11 cellular contexts compared by ENCODE assay signal in genomic region chr9:88777498-88778312, GRCh38.
DNase-seq lines count a peak whose midpoint lies in the region; ATAC-seq and TF ChIP-seq lines count a peak whose summit lies in the region.
"Had no signal": no experiment of that assay in that cellular context is flagged by ENCODE, and none has a peak within 500 bp of the region (broad histone marks: within the 10 kb centered on the region; RNA-seq: fewer than 3 reads in every experiment).

No MANE protein-coding gene starts in this region.

- H3K27ac ChIP-seq in MM.1S (ENCODE audit: low read length) (peak overlapping the region; percentile 48; the same call in 1 of the 2 replicates), mammary epithelial cell (ENCODE audit: insufficient read depth, low read depth, low read length) (peak overlapping the region; percentile 83), mesenchymal stem cell (ENCODE audit: low read length, poor library complexity, severe bottlenecking) (peak overlapping the region; percentile 89)
- H3K27ac ChIP-seq: parathyroid adenoma had no signal

- H4K20me1 ChIP-seq in MM.1S (ENCODE audit: insufficient read depth, low read length) (no peaks in the 10 kb centered on the region), mammary epithelial cell (ENCODE audit: insufficient read depth, low read length) (no peaks in the 10 kb centered on the region)

- no peaks in the 10 kb centered on the region for H3K9me2 ChIP-seq in MM.1S (replicated peaks; ENCODE audit: insufficient read depth, low read length)

- peak overlapping the region; percentile 99 for H2BK120ac ChIP-seq in mesenchymal stem cell (ENCODE audit: low read depth, low read length)

- intact Hi-C loops in mammary epithelial cell (cut with micrococcal nuclease), result no loop called here

- H3K9me3 ChIP-seq in MM.1S (replicated peaks; ENCODE audit: insufficient read depth, low read length) (no peaks in the 10 kb centered on the region), mammary epithelial cell (replicated peaks; ENCODE audit: insufficient read depth, low read length) (no peaks in the 10 kb centered on the region), mesenchymal stem cell (ENCODE audit: control insufficient read depth, low read length) (no peaks in the 10 kb centered on the region)
- H3K9me3 ChIP-seq: Caco-2 had no signal

- TF ChIP-seq CTCF in MM.1S (IDR thresholded peaks at IDR 0.05; ENCODE audit: low read length) (no peak), mammary epithelial cell (conservative IDR thresholded peaks at IDR 0.05 in 1 of 2, IDR thresholded peaks at IDR 0.05 in 1 of 2; ENCODE audit: extremely low read depth in 1 of 2, insufficient read depth in 1 of 2, low read depth in 1 of 2, low read length in 2 of 2) (no peak)

- peak overlapping the region in 1 of 2 experiments; percentile 84 for H3K14ac ChIP-seq in mesenchymal stem cell (ENCODE audit: low read length in 2 of 2)

- H3K4me3 ChIP-seq in MM.1S (ENCODE audit: low read length) (peak overlapping the region; percentile 7), mammary epithelial cell (replicated peaks in 1 of 3; ENCODE audit: insufficient read depth in 1 of 3, low read depth in 2 of 3, low read length in 3 of 3) (no peak overlapping the region), mesenchymal stem cell (ENCODE audit: insufficient read depth in 1 of 2, low read depth in 1 of 2, low read length in 2 of 2) (no peak overlapping the region)

- H2BK5ac ChIP-seq in mesenchymal stem cell (ENCODE audit: low read depth, low read length, poor library complexity, severe bottlenecking), result peak overlapping the region; percentile 69

- WGBS in mammary epithelial cell (ENCODE audit: low coverage, missing lambda C conversion rate), result 84% methylated on average over 11 of the region's 12 CpGs
- WGBS in mesenchymal stem cell, result 14% methylated on average over 12 of the region's 12 CpGs

- peak overlapping the region; percentile 99 for H4K91ac ChIP-seq in mesenchymal stem cell (ENCODE audit: low read length)

- peak overlapping the region; percentile 97 for H4K8ac ChIP-seq in mesenchymal stem cell (ENCODE audit: low read length)

- H2BK12ac ChIP-seq in mesenchymal stem cell (ENCODE audit: low read length in 2 of 2), result peak overlapping the region; percentile 75 to 98

- H3K36me3 ChIP-seq in MM.1S (replicated peaks; ENCODE audit: insufficient read depth, low read length) (no peaks in the 10 kb centered on the region), mammary epithelial cell (ENCODE audit: insufficient read depth, low read length) (no peaks in the 10 kb centered on the region), mesenchymal stem cell (ENCODE audit: control insufficient read depth in 1 of 2, insufficient read depth in 2 of 2, low read depth in 1 of 2, low read length in 2 of 2) (no peaks in the 10 kb centered on the region)

- peak overlapping the region; percentile 94 to 100 for H3K18ac ChIP-seq in mesenchymal stem cell (ENCODE audit: low read depth in 1 of 2, low read length in 2 of 2)

- dilution Hi-C loops in mammary epithelial cell (cut with HindIII; ENCODE audit: low sequenced_read_pairs), result no loop called here

- DNase-seq in Ammon's horn (ENCODE audit: low spot score), result peak; percentile 32
- peak; percentile 51 for DNase-seq in MM.1S
- DNase-seq in mammary epithelial cell, result no peak
- peak; percentile 71 for DNase-seq in mesenchymal stem cell
- no peak for DNase-seq in OCI-M2 (lab: John Stamatoyannopoulos, UW; ENCODE audit: unreplicated experiment)
- DNase-seq in HK-2 (ENCODE audit: unreplicated experiment), result no peak
- DNase-seq: Caco-2, NCI-H2029 had no signal

- H3K4me2 ChIP-seq in MM.1S (ENCODE audit: low read depth, low read length) (peak overlapping the region; percentile 45), mammary epithelial cell (ENCODE audit: insufficient read depth, low read depth, low read length) (no peak overlapping the region), mesenchymal stem cell (ENCODE audit: low read length, poor library complexity, severe bottlenecking) (no peak overlapping the region)

- H2AK5ac ChIP-seq in mesenchymal stem cell (ENCODE audit: low read length, severe bottlenecking), result peak overlapping the region; percentile 66

- H3K79me1 ChIP-seq in mesenchymal stem cell (replicated peaks; ENCODE audit: low read length, poor library complexity, severe bottlenecking), result no peaks in the 10 kb centered on the region

- H2AFZ ChIP-seq in MM.1S (ENCODE audit: low read length) (peak overlapping the region; percentile 56), mammary epithelial cell (ENCODE audit: low read depth, low read length) (peak overlapping the region; percentile 16), mesenchymal stem cell (ENCODE audit: low read depth, low read length) (no peak overlapping the region)
- H2AFZ ChIP-seq: parathyroid adenoma had no signal

- H2BK15ac ChIP-seq in mesenchymal stem cell (ENCODE audit: low read depth, poor library complexity, severe bottlenecking), result peak overlapping the region; percentile 31

- no peak overlapping the region for H3K23ac ChIP-seq in mesenchymal stem cell (ENCODE audit: low read length in 2 of 2)

- in situ Hi-C loops in mammary epithelial cell (cut with MboI; ENCODE audit: low sequenced_read_pairs in 2 of 2), result no loop called here

- H3K4ac ChIP-seq in mesenchymal stem cell (ENCODE audit: low read depth in 1 of 2, low read length in 2 of 2), result peak overlapping the region; percentile 80 to 88

- no peaks in the 10 kb centered on the region for H3F3A ChIP-seq in MM.1S (ENCODE audit: insufficient read depth, low read length)

- BruUV-seq in mammary epithelial cell (replicated peaks; lab: Mats Ljungman, UMichigan), result no TSS peak

- CTCF ChIA-PET in mammary epithelial cell (lab: Charles Lee; ENCODE audit: low non-redundant PET), result no interaction called here

- H3K79me2 ChIP-seq in MM.1S (ENCODE audit: low read length) (no peaks in the 10 kb centered on the region), mammary epithelial cell (ENCODE audit: insufficient read depth, low read length) (no peaks in the 10 kb centered on the region)
- H3K79me2 ChIP-seq: parathyroid adenoma had no signal

- H3K4me1 ChIP-seq in MM.1S (ENCODE audit: low read length) (peaks cover 17% of the 10 kb centered on the region), mammary epithelial cell (ENCODE audit: insufficient read depth, low read length) (peaks cover 42% of the 10 kb centered on the region), mesenchymal stem cell (ENCODE audit: control insufficient read depth, insufficient read depth, low read depth, low read length) (peaks cover 24% of the 10 kb centered on the region)
- H3K4me1 ChIP-seq: parathyroid adenoma had no signal

- H3K27me3 ChIP-seq in MM.1S (replicated peaks; ENCODE audit: insufficient read depth, low read length) (no peaks in the 10 kb centered on the region), mammary epithelial cell (ENCODE audit: insufficient read depth, low read length) (no peaks in the 10 kb centered on the region), mesenchymal stem cell (ENCODE audit: control insufficient read depth in 1 of 2, insufficient read depth in 1 of 2, low read length in 2 of 2) (no peaks in the 10 kb centered on the region)

- ATAC-seq in HG02970 (IDR thresholded peaks at IDR 0.05; ENCODE audit: low FRiP score, unreplicated experiment), result no peak
- no peak for ATAC-seq in HG03565 (IDR thresholded peaks at IDR 0.05; ENCODE audit: unreplicated experiment)

- H3K9ac ChIP-seq in MM.1S (ENCODE audit: low read length) (no peak overlapping the region), mammary epithelial cell (ENCODE audit: insufficient read depth, low read length) (no peak overlapping the region), mesenchymal stem cell (ENCODE audit: low read length) (peak overlapping the region; percentile 12)
- H3K9ac ChIP-seq: parathyroid adenoma had no signal

Comparison
In these comparisons a context has a peak if more than half of its experiments do, and no peak if none do; other contexts are left out.
1. DNase-seq: peak in Ammon's horn (single experiment), MM.1S (single experiment) and mesenchymal stem cell (single experiment); none in mammary epithelial cell (single experiment), OCI-M2 (single experiment) and HK-2 (single experiment).
2. Peak in every context shown above with its lines, with median percentiles within 50 percentile points of each other: H3K27ac ChIP-seq.